ENCODE assay signal across 10 cellular contexts in the genomic region with DNA sequence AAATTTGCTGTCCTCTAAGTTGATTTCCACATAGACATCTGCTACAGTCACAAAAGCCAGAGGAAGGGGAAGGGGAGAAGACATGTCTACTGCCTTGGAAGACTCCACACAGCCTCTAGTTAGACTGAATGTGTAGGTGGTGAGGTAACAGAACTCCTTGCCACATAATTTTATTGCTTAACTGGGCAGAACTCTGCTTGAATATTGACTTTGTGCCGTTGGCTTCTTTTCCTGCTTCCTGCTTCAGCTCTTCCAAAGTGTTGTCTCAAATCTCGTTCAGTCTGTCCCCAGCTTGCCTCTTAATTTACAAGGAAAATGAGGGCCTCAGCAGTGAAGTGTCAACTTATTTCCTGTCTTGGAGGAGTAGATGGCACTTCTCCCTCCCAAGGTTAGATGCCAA. TPM values are rescaled to one million over a fixed set of nuclear protein-coding genes. Genes with fewer than 3 reads are reported as not detected.
DNase-seq lines count a peak whose midpoint lies in the region; ATAC-seq and TF ChIP-seq lines count a peak whose summit lies in the region.
"Had no signal": no experiment of that assay in that cellular context is flagged by ENCODE, and none has a peak within 500 bp of the region (broad histone marks: within the 10 kb centered on the region; RNA-seq: fewer than 3 reads in every experiment).

No MANE protein-coding gene starts in this region.

- no peaks in the 10 kb centered on the region for H3K79me2 ChIP-seq in Karpas-422 (ENCODE audit: low read length)

- no peaks in the 10 kb centered on the region for H3K27me3 ChIP-seq in Karpas-422 (ENCODE audit: low read length)
- no peaks in the 10 kb centered on the region for H3K27me3 ChIP-seq in stomach
- H3K27me3 ChIP-seq in sigmoid colon = no peaks in the 10 kb centered on the region
- H3K27me3 ChIP-seq: cardiac muscle cell, uterus had no signal

- TF ChIP-seq CTCF in stomach (IDR thresholded peaks at IDR 0.05) = no peak
- no peak for TF ChIP-seq CTCF in sigmoid colon (IDR thresholded peaks at IDR 0.05)

- H2AFZ ChIP-seq in Karpas-422 (ENCODE audit: low read length) = peak overlapping the region; percentile 33; the same call in 1 of the 2 replicates

- H4K20me1 ChIP-seq in Karpas-422 (ENCODE audit: insufficient read depth, low read depth, low read length) = no peaks in the 10 kb centered on the region

- DNase-seq in Karpas-422 = no peak
- DNase-seq in SIG-M5 treated with dmso at 0.1 percent for 504 hours (lab: John Stamatoyannopoulos, UW; ENCODE audit: unreplicated experiment) = peak; percentile 95
- DNase-seq in glomerular visceral epithelial cell (ENCODE audit: extremely low spot score) = peak; percentile 18
- no peak for DNase-seq in stomach
- DNase-seq in sigmoid colon = no peak
- DNase-seq in occipital lobe (lab: John Stamatoyannopoulos, UW) = no peak
- DNase-seq: foreskin melanocyte, uterus had no signal

- H3K27ac ChIP-seq in Karpas-422 (ENCODE audit: low read length) (no peak overlapping the region), stomach (peak overlapping the region; percentile 30 to 75 (median 46)), sigmoid colon (no peak overlapping the region)
- H3K27ac ChIP-seq: cardiac muscle cell, uterus had no signal

- no peak overlapping the region for H3K4me3 ChIP-seq in Karpas-422 (ENCODE audit: low read length)
- no peak overlapping the region for H3K4me3 ChIP-seq in stomach
- no peak overlapping the region for H3K4me3 ChIP-seq in sigmoid colon
- H3K4me3 ChIP-seq: cardiac muscle cell, uterus had no signal

- peak overlapping the region; percentile 32 for H3K4me2 ChIP-seq in Karpas-422 (ENCODE audit: low read depth, low read length, poor library complexity, severe bottlenecking)

- no peaks in the 10 kb centered on the region for H3K9me2 ChIP-seq in Karpas-422 (replicated peaks; ENCODE audit: insufficient read depth, low read length)

- TF ChIP-seq POLR2A in stomach (IDR thresholded peaks at IDR 0.05) (no peak), sigmoid colon (IDR thresholded peaks at IDR 0.05) (no peak)

- 7 to 28% (median 10%) methylated on average over 2 of the region's 2 CpGs for WGBS in stomach, 5 donors
- WGBS in sigmoid colon, 2 donors = 3 to 24% methylated on average over 2 of the region's 2 CpGs

- H3K36me3 ChIP-seq in Karpas-422 (ENCODE audit: insufficient read depth, low read length) (no peaks in the 10 kb centered on the region), stomach (no peaks in the 10 kb centered on the region), sigmoid colon (no peaks in the 10 kb centered on the region)
- H3K36me3 ChIP-seq: cardiac muscle cell, uterus had no signal

- no peak overlapping the region for H3K9ac ChIP-seq in Karpas-422 (ENCODE audit: low read length)

- peaks cover 21% of the 10 kb centered on the region for H3K4me1 ChIP-seq in Karpas-422 (ENCODE audit: low read length)
- H3K4me1 ChIP-seq in stomach = peaks cover 0 to 41% (median 25%) of the 10 kb centered on the region in 4 donors
- no peaks in the 10 kb centered on the region for H3K4me1 ChIP-seq in sigmoid colon
- H3K4me1 ChIP-seq: uterus had no signal

- H3K9me3 ChIP-seq in Karpas-422 (ENCODE audit: low read length) = no peaks in the 10 kb centered on the region
- no peaks in the 10 kb centered on the region for H3K9me3 ChIP-seq in stomach
- no peaks in the 10 kb centered on the region for H3K9me3 ChIP-seq in sigmoid colon
- H3K9me3 ChIP-seq: uterus had no signal

- no peak for TF ChIP-seq EP300 in stomach (IDR thresholded peaks at IDR 0.05)
- TF ChIP-seq EP300 in sigmoid colon (IDR thresholded peaks at IDR 0.05) = no peak

- no peak for ATAC-seq in GM21515 (IDR thresholded peaks at IDR 0.05; ENCODE audit: unreplicated experiment)

- intact Hi-C loops in stomach (cut with DNase I; ENCODE audit: low total_unique reads) = no loop called here
- intact Hi-C loops in sigmoid colon (cut with DNase I) = no loop called here

RNA-seq across cellular contexts. Expression of a gene that starts 37.1 kb away (rescaled TPM):
- 104 and 239 TPM in 2 replicates for total RNA-seq in Karpas-422 (2014; rRNA removed; shearing (Covaris generic); ENCODE audit: low replicate concordance)
- total RNA-seq in stomach (100 to 1,000 TPM in 1 of 5 donors, 10 to 100 TPM in 4; 26.8 to 111 (median 93.3) TPM), sigmoid colon (100 to 1,000 TPM; 107 to 150 (median 128) TPM), occipital lobe (126 TPM)
- polyA plus RNA-seq in stomach (100 to 1,000 TPM in 1 of 3 donors, 10 to 100 TPM in 2; 86.9 to 116 (median 94.4) TPM), sigmoid colon (100 to 1,000 TPM in 2 of 3 donors, 10 to 100 TPM in 1; 89.5 to 143 (median 131) TPM)

Comparison
In these comparisons a context has a peak if more than half of its experiments do, and no peak if none do; other contexts are left out.
1. DNase-seq: peak in SIG-M5 treated with dmso at 0.1 percent for 504 hours (single experiment) and glomerular visceral epithelial cell (single experiment); none in Karpas-422 (single experiment), stomach (single experiment), sigmoid colon (single experiment) and occipital lobe (single experiment).
2. H3K27ac ChIP-seq: peak in stomach (5 of 5); none in Karpas-422 (single experiment) and sigmoid colon (0 of 4).